In the genomic region with DNA sequence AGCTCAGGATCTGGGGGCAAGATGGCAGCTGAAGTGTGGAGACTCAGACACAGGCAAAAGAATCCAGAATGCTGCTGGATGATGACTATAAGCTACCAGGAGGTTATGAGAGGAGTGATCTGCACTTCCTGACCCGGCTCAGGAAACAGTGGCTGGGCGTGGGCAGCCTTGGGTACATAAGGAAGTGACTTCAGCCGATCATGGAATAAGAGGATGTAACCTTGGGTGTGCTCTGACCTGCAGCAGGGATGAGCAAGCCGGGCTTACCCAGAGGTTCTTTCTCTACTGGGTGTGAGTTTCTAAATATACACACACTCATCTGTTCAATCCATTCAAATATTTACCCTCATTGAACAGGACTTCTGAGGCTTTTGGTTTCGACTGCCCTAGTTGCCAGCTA, we compare ENCODE assay signal across 8 cellular contexts.
DNase-seq lines count a peak whose midpoint lies in the region; ATAC-seq and TF ChIP-seq lines count a peak whose summit lies in the region.

No MANE protein-coding gene starts in this region.

- H3K9me3 ChIP-seq in CD4-positive, alpha-beta T cell (ENCODE audit: control insufficient read depth, low read length), result no peaks in the 10 kb centered on the region
- H3K9me3 ChIP-seq in duodenal mucosa (ENCODE audit: control insufficient read depth in 1 of 2, low read length in 2 of 2), result no peaks in the 10 kb centered on the region

- no peaks in the 10 kb centered on the region for H3K9me3 Mint-ChIP-seq in CD4-positive, alpha-beta T cell
- H3K9me3 Mint-ChIP-seq in natural killer cell treated with Interleukin-12 subunit alpha and Interleukin-12 subunit beta and Interleukin-15 and Interleukin-18, amount 100 ng/mL, for 72 hours, result no peaks in the 10 kb centered on the region

- peaks cover 25 to 28% of the 10 kb centered on the region in 2 donors for H3K4me1 ChIP-seq in duodenal mucosa (ENCODE audit: control insufficient read depth in 1 of 2, insufficient read depth in 2 of 2, low read length in 2 of 2)

- peak overlapping the region; percentile 61 for H3K27ac Mint-ChIP-seq in CD4-positive, alpha-beta T cell
- H3K27ac Mint-ChIP-seq in natural killer cell treated with Interleukin-12 subunit alpha and Interleukin-12 subunit beta and Interleukin-15 and Interleukin-18, amount 100 ng/mL, for 72 hours, result peak overlapping the region; percentile 84 to 87

- no peak overlapping the region for H3K4me3 ChIP-seq in duodenal mucosa (ENCODE audit: low read depth in 1 of 2, low read length in 2 of 2)

- H3K36me3 Mint-ChIP-seq in CD4-positive, alpha-beta T cell (ENCODE audit: low read depth), result peaks cover 79% of the 10 kb centered on the region
- no peaks in the 10 kb centered on the region for H3K36me3 Mint-ChIP-seq in natural killer cell treated with Interleukin-12 subunit alpha and Interleukin-12 subunit beta and Interleukin-15 and Interleukin-18, amount 100 ng/mL, for 72 hours

- CTCF ChIA-PET in CD4-positive, alpha-beta T cell (lab: Charles Lee), result interaction anchor here (1.5 to 3.9 kb wide), 2 partner anchors 21 to 25 kb away, joined by 3 to 21 read pairs; no protein-coding TSS in a partner anchor

- DNase-seq in CD4-positive, alpha-beta T cell, result no peak
- peak; percentile 96 for DNase-seq in HCEC 1CT
- DNase-seq in SIG-M5 treated with dmso at 0.1 percent for 504 hours (lab: John Stamatoyannopoulos, UW; ENCODE audit: unreplicated experiment), result peak; percentile 84
- no peak for DNase-seq in natural killer cell treated with Interleukin-12 subunit alpha and Interleukin-12 subunit beta and Interleukin-15 and Interleukin-18, amount 100 ng/mL, for 72 hours (ENCODE audit: low spot score)
- DNase-seq in GM20000 (ENCODE audit: low spot score), result no peak
- DNase-seq in NCI-H1694 treated with DMSO at 0.1 percent for 48 hours (lab: John Stamatoyannopoulos, UW), result no peak

- no peak for TF ChIP-seq CTCF in CD4-positive, alpha-beta T cell (IDR thresholded peaks at IDR 0.05)
- TF ChIP-seq CTCF in GM20000 (IDR thresholded peaks at IDR 0.05; ENCODE audit: extremely low read depth, missing control alignments), result no peak

- H3K4me1 Mint-ChIP-seq in CD4-positive, alpha-beta T cell (ENCODE audit: low read depth), result peaks cover 96% of the 10 kb centered on the region
- peaks cover 71 to 72% of the 10 kb centered on the region in 2 donors for H3K4me1 Mint-ChIP-seq in natural killer cell treated with Interleukin-12 subunit alpha and Interleukin-12 subunit beta and Interleukin-15 and Interleukin-18, amount 100 ng/mL, for 72 hours (ENCODE audit: low read depth in 2 of 2)

- peak overlapping the region; percentile 42 for H3K4me3 Mint-ChIP-seq in CD4-positive, alpha-beta T cell
- H3K4me3 Mint-ChIP-seq in natural killer cell treated with Interleukin-12 subunit alpha and Interleukin-12 subunit beta and Interleukin-15 and Interleukin-18, amount 100 ng/mL, for 72 hours, result peak overlapping the region; percentile 79

- peaks cover 0 to 9% of the 10 kb centered on the region in 2 donors for H3K36me3 ChIP-seq in duodenal mucosa (ENCODE audit: control insufficient read depth in 1 of 2, insufficient read depth in 2 of 2, low read length in 2 of 2)

- no peaks in the 10 kb centered on the region for H3K27me3 Mint-ChIP-seq in CD4-positive, alpha-beta T cell
- H3K27me3 Mint-ChIP-seq in natural killer cell treated with Interleukin-12 subunit alpha and Interleukin-12 subunit beta and Interleukin-15 and Interleukin-18, amount 100 ng/mL, for 72 hours, result no peaks in the 10 kb centered on the region

- peak; percentile 63 for ATAC-seq in CD4-positive, alpha-beta T cell (ENCODE audit: poor library complexity)
- ATAC-seq in natural killer cell treated with Interleukin-12 subunit alpha and Interleukin-12 subunit beta and Interleukin-15 and Interleukin-18, amount 100 ng/mL, for 72 hours, result peak; percentile 79 to 85
- ATAC-seq in HG03135 (IDR thresholded peaks at IDR 0.05; ENCODE audit: unreplicated experiment), result no peak

- POLR2A ChIA-PET in CD4-positive, alpha-beta T cell (lab: Charles Lee), result interaction anchor here (0.8 to 3.8 kb wide), 3 partner anchors 23 to 25 kb away, joined by 3 to 15 read pairs (median 4); no protein-coding TSS in a partner anchor

- intact Hi-C loops in CD4-positive, alpha-beta T cell (cut with DNase I, micrococcal nuclease), result loop anchor here in 1 of 2 experiments (2.0 kb wide), 1 partner anchor 15 kb away; no protein-coding TSS in a partner anchor

- no peaks in the 10 kb centered on the region for H3K27me3 ChIP-seq in CD4-positive, alpha-beta T cell (ENCODE audit: control insufficient read depth, insufficient read depth, low read length)
- no peaks in the 10 kb centered on the region for H3K27me3 ChIP-seq in duodenal mucosa (ENCODE audit: control insufficient read depth in 1 of 2, insufficient read depth in 2 of 2, low read length in 2 of 2)

- no peak overlapping the region for H3K9ac ChIP-seq in duodenal mucosa (ENCODE audit: low read depth in 1 of 2, low read length in 2 of 2)

- no peak overlapping the region for H3K27ac ChIP-seq in CD4-positive, alpha-beta T cell (ENCODE audit: low read depth, low read length)
- H3K27ac ChIP-seq in duodenal mucosa (ENCODE audit: low read depth, low read length), result peak overlapping the region; percentile 30

Comparison
In these comparisons a context has a peak if more than half of its experiments do, and no peak if none do; other contexts are left out.
1. DNase-seq: peak in HCEC 1CT (single experiment) and SIG-M5 treated with dmso at 0.1 percent for 504 hours (single experiment); none in CD4-positive, alpha-beta T cell (0 of 10), natural killer cell treated with Interleukin-12 subunit alpha and Interleukin-12 subunit beta and Interleukin-15 and Interleukin-18, amount 100 ng/mL, for 72 hours (single experiment), GM20000 (single experiment) and NCI-H1694 treated with DMSO at 0.1 percent for 48 hours (single experiment).